ENCODE assay signal across 10 cellular contexts in the genomic region with DNA sequence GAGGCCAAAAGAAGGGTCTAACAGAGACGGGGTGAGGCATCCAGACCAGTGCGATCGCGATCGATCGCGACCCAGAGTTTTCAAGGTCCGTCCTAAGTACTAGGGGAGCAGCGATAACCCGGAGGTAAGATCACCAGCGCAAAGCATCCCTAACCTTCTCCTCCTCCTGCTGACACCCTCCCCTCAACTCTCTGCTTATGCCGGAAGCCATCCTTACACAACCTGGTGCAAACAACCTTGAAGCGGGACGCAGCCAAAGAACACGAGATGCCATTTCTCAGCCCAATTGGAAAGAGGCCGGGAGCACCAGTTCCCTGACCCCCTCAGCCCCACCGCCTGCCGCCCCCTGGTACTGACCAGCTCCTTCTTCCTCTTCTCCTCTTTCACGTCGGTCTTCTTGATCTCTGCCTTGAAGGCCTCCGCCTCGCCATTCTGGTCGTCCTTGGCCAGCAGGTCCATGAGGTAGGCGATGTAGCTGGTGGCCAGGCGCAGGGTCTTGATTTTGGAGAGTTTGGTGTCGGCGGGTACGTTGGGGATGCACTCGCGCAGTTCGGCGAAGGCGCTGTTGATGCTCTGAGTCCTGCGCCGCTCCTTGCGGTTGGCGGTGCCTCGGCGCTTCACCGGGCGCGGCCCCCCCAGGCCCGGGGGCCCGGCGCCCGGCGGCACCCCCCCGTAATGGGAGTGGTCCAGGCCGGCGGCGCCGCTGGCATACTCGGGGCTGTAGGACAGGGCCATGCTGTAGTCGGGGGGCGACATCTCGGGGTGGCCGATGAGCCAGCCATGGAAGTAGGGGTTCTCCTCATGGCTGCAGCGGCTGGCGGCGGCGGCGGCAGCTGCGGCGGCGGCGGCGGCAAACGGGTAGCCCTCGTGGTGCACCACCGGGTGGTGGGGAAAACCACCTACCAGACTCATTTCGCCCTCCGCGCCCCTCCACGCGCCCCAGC. TPM values are rescaled to one million over a fixed set of nuclear protein-coding genes. Genes with fewer than 3 reads are reported as not detected.
DNase-seq lines count a peak whose midpoint lies in the region; ATAC-seq, FAIRE-seq and TF ChIP-seq lines count a peak whose summit lies in the region.
"Had no signal": no experiment of that assay in that cellular context is flagged by ENCODE, and none has a peak within 500 bp of the region (broad histone marks: within the 10 kb centered on the region; RNA-seq: fewer than 3 reads in every experiment).

No MANE protein-coding gene starts in this region.

- H3K27ac ChIP-seq in WERI-Rb-1 (no peak overlapping the region; the same call in 1 of the 2 replicates), left ventricle myocardium inferior (replicated peaks) (peak overlapping the region; percentile 96)

- intact Hi-C loops in left ventricle myocardium inferior (cut with micrococcal nuclease): no loop called here

- H3K4me1 ChIP-seq in left ventricle myocardium inferior: peaks cover 60% of the 10 kb centered on the region

- peaks cover 23% of the 10 kb centered on the region for H3K4me1 Mint-ChIP-seq in stimulated activated effector memory CD8-positive, alpha-beta T cell treated with anti-CD3 and anti-CD28 coated beads, Interleukin-12 subunit alpha, Interleukin-12 subunit beta, amount 100 ng/mL, for 72 hours

- peaks cover 3% of the 10 kb centered on the region for H3K9me3 Mint-ChIP-seq in stimulated activated effector memory CD8-positive, alpha-beta T cell treated with anti-CD3 and anti-CD28 coated beads, Interleukin-12 subunit alpha, Interleukin-12 subunit beta, amount 100 ng/mL, for 72 hours

- ATAC-seq in stimulated activated effector memory CD8-positive, alpha-beta T cell treated with anti-CD3 and anti-CD28 coated beads, Interleukin-12 subunit alpha, Interleukin-12 subunit beta, amount 100 ng/mL, for 72 hours: no peak
- ATAC-seq in HG02981 (IDR thresholded peaks at IDR 0.05; ENCODE audit: unreplicated experiment): no peak

- H3K9me3 ChIP-seq in WERI-Rb-1 (ENCODE audit: severe bottlenecking) (peaks cover 9% of the 10 kb centered on the region), left ventricle myocardium inferior (replicated peaks) (no peaks in the 10 kb centered on the region)
- H3K9me3 ChIP-seq: adrenal gland had no signal

- TF ChIP-seq POLR2A in GM12891 (IDR thresholded peaks at IDR 0.05; ENCODE audit: low read depth, low read length): no peak

- H3K4me3 ChIP-seq in WERI-Rb-1 (ENCODE audit: low read depth, low read length): peak overlapping the region; percentile 33
- peak overlapping the region; percentile 84 for H3K4me3 ChIP-seq in left ventricle myocardium inferior

- DNase-seq in DMS53 (lab: John Stamatoyannopoulos, UW) (peak; percentile 48), DMS53 treated with DMSO at 0.1 percent for 48 hours (lab: John Stamatoyannopoulos, UW; ENCODE audit: unreplicated experiment) (no peak), WERI-Rb-1 (no peak), left ventricle myocardium inferior (peak; percentile 36), GM12891 (ENCODE audit: insufficient read length, low spot score) (no peak), SKM-1 (lab: John Stamatoyannopoulos, UW; ENCODE audit: unreplicated experiment) (no peak)
- DNase-seq in stimulated activated effector memory CD8-positive, alpha-beta T cell treated with anti-CD3 and anti-CD28 coated beads, Interleukin-12 subunit alpha, Interleukin-12 subunit beta, amount 100 ng/mL, for 72 hours (ENCODE audit: low spot score in 2 of 2): no peak
- DNase-seq: 8988T had no signal

- peaks cover 46% of the 10 kb centered on the region for H3K36me3 Mint-ChIP-seq in stimulated activated effector memory CD8-positive, alpha-beta T cell treated with anti-CD3 and anti-CD28 coated beads, Interleukin-12 subunit alpha, Interleukin-12 subunit beta, amount 100 ng/mL, for 72 hours

- no peak for FAIRE-seq in GM12891 (lab: Jason Lieb, UNC)

- TF ChIP-seq CTCF in WERI-Rb-1 (IDR thresholded peaks at IDR 0.05; ENCODE audit: low read depth, low read length) (no peak), left ventricle myocardium inferior (IDR thresholded peaks at IDR 0.05; ENCODE audit: borderline replicate concordance) (no peak)

- no peak overlapping the region for H3K27ac Mint-ChIP-seq in stimulated activated effector memory CD8-positive, alpha-beta T cell treated with anti-CD3 and anti-CD28 coated beads, Interleukin-12 subunit alpha, Interleukin-12 subunit beta, amount 100 ng/mL, for 72 hours

- peak overlapping the region; percentile 19 for H3K4me3 Mint-ChIP-seq in stimulated activated effector memory CD8-positive, alpha-beta T cell treated with anti-CD3 and anti-CD28 coated beads, Interleukin-12 subunit alpha, Interleukin-12 subunit beta, amount 100 ng/mL, for 72 hours

- H3K27me3 ChIP-seq in WERI-Rb-1 (ENCODE audit: insufficient read depth, low read depth, severe bottlenecking) (peaks cover 3% of the 10 kb centered on the region), left ventricle myocardium inferior (ENCODE audit: low read depth) (peaks cover 88% of the 10 kb centered on the region)

- peaks cover 21% of the 10 kb centered on the region for H3K36me3 ChIP-seq in WERI-Rb-1
- peaks cover 32% of the 10 kb centered on the region for H3K36me3 ChIP-seq in left ventricle myocardium inferior
- H3K36me3 ChIP-seq: adrenal gland had no signal

TF ChIP-seq in GM12891, 5 proteins besides CTCF, POLR2A, EP300 and RAD21:
- TF ChIP-seq TAF1 (IDR thresholded peaks at IDR 0.05; ENCODE audit: low read depth, low read length): no peak
- no peak for TF ChIP-seq POLR2AphosphoS5 (IDR thresholded peaks at IDR 0.05; ENCODE audit: low read depth, low read length)
- TF ChIP-seq SPI1 (IDR thresholded peaks at IDR 0.05; ENCODE audit: low read depth, low read length): no peak
- TF ChIP-seq POU2F2 (IDR thresholded peaks at IDR 0.05; ENCODE audit: low read depth, low read length): no peak

RNA-seq across cellular contexts. Expression of a gene that starts 1.4 kb away (rescaled TPM):
- 117 TPM for total RNA-seq in left ventricle myocardium inferior
- not detected for polyA plus RNA-seq in GM12891 (2012; ENCODE audit: low read depth, missing spikeins)

Comparison
In these comparisons a context has a peak if more than half of its experiments do, and no peak if none do; other contexts are left out.
1. DNase-seq: peak in DMS53 (single experiment) and left ventricle myocardium inferior (single experiment); none in DMS53 treated with DMSO at 0.1 percent for 48 hours (single experiment), WERI-Rb-1 (single experiment), stimulated activated effector memory CD8-positive, alpha-beta T cell treated with anti-CD3 and anti-CD28 coated beads, Interleukin-12 subunit alpha, Interleukin-12 subunit beta, amount 100 ng/mL, for 72 hours (0 of 2), GM12891 (single experiment) and SKM-1 (single experiment).